34 cellular contexts compared by ENCODE assay signal in genomic region chr4:99612281-99612680, GRCh38. TPM values are rescaled to one million over a fixed set of nuclear protein-coding genes. Genes with fewer than 3 reads are reported as not detected.
"Had no signal": no experiment of that assay in that cellular context is flagged by ENCODE, and none has a peak within 500 bp of the region (broad histone marks: within the 10 kb centered on the region; RNA-seq: fewer than 3 reads in every experiment).

No MANE protein-coding gene starts in this region.

- H2AFZ ChIP-seq: hepatocyte, neural progenitor cell, parathyroid adenoma had no signal

- H3K79me2 ChIP-seq: hepatocyte, parathyroid adenoma had no signal

- H3K27ac ChIP-seq: brain microvascular endothelial cell, esophagus muscularis mucosa, hepatocyte, neural progenitor cell, parathyroid adenoma, stomach, thyroid gland had no signal

- H3K4me2 ChIP-seq: hepatocyte, neural progenitor cell, smooth muscle cell had no signal

- H3K9ac ChIP-seq: neural progenitor cell, parathyroid adenoma had no signal

- FAIRE-seq: astrocyte, frontal cortex had no signal

- H3K36me3 ChIP-seq: brain microvascular endothelial cell, esophagus muscularis mucosa, neural progenitor cell, stomach, thyroid gland had no signal

- DNase-seq: activated CD4-positive, alpha-beta memory T cell treated with anti-CD3 and anti-CD28 coated beads for 36 hours; activated CD4-positive, alpha-beta T cell treated with anti-CD3 and anti-CD28 coated beads, Interleukin-2, amount 10 ng/mL, durations not matched to agents 24 days and 14 days; activated CD4-positive, CD25-positive, alpha-beta regulatory T cell treated with anti-CD3 and anti-CD28 coated beads, Interleukin-2, amount 50 U/mL, for 72 hours; activated CD8-positive, alpha-beta memory T cell treated with anti-CD3 and anti-CD28 coated beads, Interleukin-2, amount 50 U/mL, for 4 hours; activated gamma-delta T cell; activated naive CD4-positive, alpha-beta T cell treated with anti-CD3 and anti-CD28 coated beads, Interleukin-2, amount 10 ng/mL, durations not matched to agents 7 days and 5 days; activated naive CD8-positive, alpha-beta T cell treated with anti-CD3 and anti-CD28 coated beads, Interleukin-2, amount 10 ng/mL, durations not matched to agents 7 days and 5 days; activated T-cell treated with anti-CD3 and anti-CD28 coated beads, Interleukin-2, amount 50 U/mL, for 1 hour; brain microvascular endothelial cell; central memory CD4-positive, alpha-beta T cell; endodermal cell; glutamatergic neuron; islet precursor cell; mesenchymal stem cell; natural killer cell; occipital lobe; stimulated activated CD4-positive, alpha-beta T cell treated with anti-CD3 and anti-CD28 coated beads, Interleukin-1b, Interleukin-23, amount 100 ng/mL, for 48 hours; stimulated activated CD4-positive, alpha-beta T cell treated with anti-CD3 and anti-CD28 coated beads, Interleukin-4, amount 100 ng/mL, for 4 hours; stimulated activated CD8-positive, alpha-beta memory T cell treated with anti-CD3 and anti-CD28 coated beads, Interleukin-4, amount 100 ng/mL, for 48 hours; stimulated activated naive B cell treated with anti-CD40 and anti-IgM and Interleukin-4, amounts not matched to agents 10 μg/mL and 1 μg/mL and 100 μg/mL, for 72 hours; stomach; T-helper 2 cell; thyroid gland had no signal

- H3K9me3 ChIP-seq: esophagus muscularis mucosa, stomach, thyroid gland had no signal

- ATAC-seq: natural killer cell; sciatic nerve; stimulated activated naive B cell treated with anti-CD40 and anti-IgM and Interleukin-4, amounts not matched to agents 10 μg/mL and 1 μg/mL and 100 μg/mL, for 72 hours had no signal

- H3K4me3 ChIP-seq: esophagus muscularis mucosa, hepatocyte, neural progenitor cell, smooth muscle cell, stomach, thyroid gland had no signal

- H3K27me3 ChIP-seq: brain microvascular endothelial cell, esophagus muscularis mucosa, hepatocyte, neural progenitor cell, stomach, thyroid gland had no signal

- H3K4me1 ChIP-seq: neural progenitor cell, parathyroid adenoma, thyroid gland had no signal

RNA-seq across cellular contexts. Expression of gene MTTP, which starts 37.7 kb away (rescaled TPM):
- total RNA-seq: activated CD4-positive, alpha-beta memory T cell treated with anti-CD3 and anti-CD28 coated beads for 36 hours; activated CD4-positive, alpha-beta T cell treated with anti-CD3 and anti-CD28 coated beads, Interleukin-2, amount 10 ng/mL, durations not matched to agents 24 days and 14 days; activated CD8-positive, alpha-beta memory T cell treated with anti-CD3 and anti-CD28 coated beads for 36 hours; activated T-helper 1 cell treated with anti-CD3 and anti-CD28 coated beads, Interleukin-12 subunit alpha, Interleukin-12 subunit beta, Interleukin-2, Interleukin-4 antibody, amounts not matched to agents 30 ng/mL and 10 ng/mL and 1 ng/mL, durations not matched to agents 14 hours and 24 hours and 36 hours; natural killer cell had no signal

RNA-seq across cellular contexts. Expression of gene C4orf54, which starts 45.3 kb away (rescaled TPM):
- total RNA-seq: activated CD4-positive, alpha-beta memory T cell treated with anti-CD3 and anti-CD28 coated beads for 36 hours; activated CD4-positive, alpha-beta T cell treated with anti-CD3 and anti-CD28 coated beads, Interleukin-2, amount 10 ng/mL, durations not matched to agents 24 days and 14 days; activated CD8-positive, alpha-beta memory T cell treated with anti-CD3 and anti-CD28 coated beads for 36 hours; activated naive CD8-positive, alpha-beta T cell treated with anti-CD3 and anti-CD28 coated beads, Interleukin-2, amount 10 ng/mL, durations not matched to agents 7 days and 5 days; activated T-helper 1 cell treated with anti-CD3 and anti-CD28 coated beads, Interleukin-12 subunit alpha, Interleukin-12 subunit beta, Interleukin-2, Interleukin-4 antibody, amounts not matched to agents 30 ng/mL and 10 ng/mL and 1 ng/mL, durations not matched to agents 14 hours and 24 hours and 36 hours; astrocyte; endodermal cell; natural killer cell; pulmonary artery endothelial cell; sciatic nerve; smooth muscle cell had no signal
